Comparison of ENCODE assay signal across 13 cellular contexts in genomic region chr1:187001198-187001904, GRCh38.
DNase-seq lines count a peak whose midpoint lies in the region; ATAC-seq and TF ChIP-seq lines count a peak whose summit lies in the region.
"Had no signal": no experiment of that assay in that cellular context is flagged by ENCODE, and none has a peak within 500 bp of the region (broad histone marks: within the 10 kb centered on the region; RNA-seq: fewer than 3 reads in every experiment).

No MANE protein-coding gene starts in this region.

- H3K27ac ChIP-seq in RWPE2 (ENCODE audit: poor library complexity, severe bottlenecking) = peak overlapping the region; percentile 78
- H3K27ac ChIP-seq in upper lobe of right lung = no peak overlapping the region

- H3K9me3 ChIP-seq in RWPE2 (ENCODE audit: severe bottlenecking) (no peaks in the 10 kb centered on the region), upper lobe of right lung (no peaks in the 10 kb centered on the region)

- no peak overlapping the region for H3K4me3 ChIP-seq in RWPE2 (ENCODE audit: severe bottlenecking)
- no peak overlapping the region for H3K4me3 ChIP-seq in fibroblast of pulmonary artery (replicated peaks; ENCODE audit: low read depth, low read length)
- no peak overlapping the region for H3K4me3 ChIP-seq in upper lobe of right lung

- peaks cover 12% of the 10 kb centered on the region for H3K4me1 ChIP-seq in RWPE2 (ENCODE audit: insufficient read depth, poor library complexity, severe bottlenecking)
- H3K4me1 ChIP-seq in upper lobe of right lung = no peaks in the 10 kb centered on the region

- intact Hi-C loops in upper lobe of right lung (cut with DNase I) = no loop called here

- H3K36me3 ChIP-seq in RWPE2 (ENCODE audit: low read depth) (no peaks in the 10 kb centered on the region), upper lobe of right lung (no peaks in the 10 kb centered on the region)

- no peaks in the 10 kb centered on the region for H3K27me3 ChIP-seq in RWPE2 (ENCODE audit: insufficient read depth, poor library complexity, severe bottlenecking)
- no peaks in the 10 kb centered on the region for H3K27me3 ChIP-seq in upper lobe of right lung

- TF ChIP-seq CTCF in RWPE2 (IDR thresholded peaks at IDR 0.05; ENCODE audit: poor library complexity, severe bottlenecking) (no peak), fibroblast of pulmonary artery (IDR thresholded peaks at IDR 0.05; ENCODE audit: low read length, missing control alignments) (no peak), upper lobe of right lung (IDR thresholded peaks at IDR 0.05) (no peak)

- DNase-seq in HCEC 1CT = peak; percentile 95
- DNase-seq in RWPE2 (ENCODE audit: low spot score) = no peak
- DNase-seq in fibroblast of pulmonary artery (ENCODE audit: low read depth) = peak; percentile 93
- DNase-seq in upper lobe of right lung = no peak
- no peak for DNase-seq in NCI-H1436 treated with DMSO at 0.1 percent for 48 hours (lab: John Stamatoyannopoulos, UW)
- DNase-seq: activated CD4-positive, CD25-positive, alpha-beta regulatory T cell; activated effector memory CD4-positive, alpha-beta T cell treated with Interleukin-2 at 50 U/mL for 16 hours; GF-D8; nephron progenitor cell had no signal

- peak; percentile 90 for ATAC-seq in RWPE2 (ENCODE audit: low read depth)
- ATAC-seq in upper lobe of right lung = peak; percentile 37
- ATAC-seq in GM21619 (IDR thresholded peaks at IDR 0.05; ENCODE audit: unreplicated experiment) = no peak
- no peak for ATAC-seq in GM18858 (IDR thresholded peaks at IDR 0.05; ENCODE audit: unreplicated experiment)
- ATAC-seq: Panc1; stimulated activated memory B cell treated with anti-CD40 and anti-IgM and Interleukin-4, amounts not matched to agents 10 μg/mL and 1 μg/mL and 100 μg/mL, for 72 hours had no signal

Comparison
In these comparisons a context has a peak if more than half of its experiments do, and no peak if none do; other contexts are left out.
1. DNase-seq: peak in HCEC 1CT (single experiment) and fibroblast of pulmonary artery (single experiment); none in RWPE2 (single experiment), upper lobe of right lung (single experiment) and NCI-H1436 treated with DMSO at 0.1 percent for 48 hours (single experiment).
2. ATAC-seq: peak in RWPE2 (single experiment) and upper lobe of right lung (single experiment); none in GM21619 (single experiment) and GM18858 (single experiment).